ENCODE assay signal across 8 cellular contexts in the genomic region with DNA sequence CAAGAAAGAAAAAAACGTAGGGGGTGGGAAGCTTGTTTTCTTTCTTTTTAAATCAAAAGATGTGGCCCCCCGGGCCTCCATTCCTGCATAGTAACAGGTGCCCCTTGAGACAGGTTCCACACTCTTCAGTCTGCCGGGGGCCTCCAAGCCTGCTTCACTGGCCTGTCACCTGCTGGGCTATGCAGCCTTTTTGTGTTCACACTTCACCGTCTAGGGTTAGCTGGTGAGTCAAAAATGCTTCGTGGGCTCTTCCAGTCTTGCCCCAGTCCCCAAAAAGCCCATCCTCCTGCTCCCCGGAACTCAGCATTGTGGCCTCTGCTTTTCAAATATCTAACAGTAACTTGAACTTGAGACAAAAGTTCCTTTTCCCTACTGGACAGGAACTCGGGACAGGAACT.
DNase-seq lines count a peak whose midpoint lies in the region; ATAC-seq and TF ChIP-seq lines count a peak whose summit lies in the region.

No MANE protein-coding gene starts in this region.

- H3K27ac ChIP-seq in MM.1S (ENCODE audit: low read length) (peak overlapping the region; percentile 99), right cardiac atrium (ENCODE audit: low read length) (peak overlapping the region; percentile 66)

- peaks cover 11% of the 10 kb centered on the region; the same call in 1 of the 2 replicates for H3K79me2 ChIP-seq in MM.1S (ENCODE audit: low read length)

- H3K36me3 ChIP-seq in MM.1S (replicated peaks; ENCODE audit: insufficient read depth, low read length), result peaks cover 14% of the 10 kb centered on the region; the same call in 1 of the 2 replicates

- no peak for ATAC-seq in right cardiac atrium
- peak; percentile 22 for ATAC-seq in stimulated activated naive CD8-positive, alpha-beta T cell treated with anti-CD3 and anti-CD28 coated beads, Interleukin-15, Interleukin-2, amounts not matched to agents 100 U/mL and 50 U/mL, for 24 hours
- no peak for ATAC-seq in GM21576 (IDR thresholded peaks at IDR 0.05; ENCODE audit: unreplicated experiment)
- ATAC-seq in HG02938 (IDR thresholded peaks at IDR 0.05; ENCODE audit: unreplicated experiment), result no peak

- peak overlapping the region; percentile 91 for H3K9ac ChIP-seq in MM.1S (ENCODE audit: low read length)

- no peaks in the 10 kb centered on the region for H4K20me1 ChIP-seq in MM.1S (ENCODE audit: insufficient read depth, low read length)

- intact Hi-C loops in right cardiac atrium (cut with DNase I), result loop anchor here in 1 of 4 donors (10.0 kb wide), 1 partner anchor 153 kb away; the partner anchor contains the start of gene ST3GAL5

- peak overlapping the region; percentile 92 for H3K4me2 ChIP-seq in MM.1S (ENCODE audit: low read depth, low read length)

- DNase-seq in MM.1S (peak; percentile 25), activated gamma-delta T cell treated with Interleukin-2 at 50 U/mL for 16 hours (peak; percentile 19), right cardiac atrium (no peak), ACHN (no peak), NCI-H526 treated with DMSO at 0.1 percent for 48 hours (lab: John Stamatoyannopoulos, UW) (no peak)
- DNase-seq in stimulated activated naive CD8-positive, alpha-beta T cell treated with anti-CD3 and anti-CD28 coated beads, Interleukin-15, Interleukin-2, amounts not matched to agents 100 U/mL and 50 U/mL, for 24 hours, result no peak

- H3F3A ChIP-seq in MM.1S (ENCODE audit: insufficient read depth, low read length), result peaks cover 42% of the 10 kb centered on the region

- H3K9me2 ChIP-seq in MM.1S (replicated peaks; ENCODE audit: insufficient read depth, low read length), result no peaks in the 10 kb centered on the region

- in situ Hi-C loops in ACHN (cut with HindIII; ENCODE audit: low pct_ligation_motif_present, low pct_unique_long_range_greater_than_20kb, low sequenced_read_pairs), result no loop called here

- H3K27me3 ChIP-seq in MM.1S (replicated peaks; ENCODE audit: insufficient read depth, low read length) (no peaks in the 10 kb centered on the region), right cardiac atrium (ENCODE audit: control insufficient read depth, insufficient read depth) (no peaks in the 10 kb centered on the region)

- H3K4me1 ChIP-seq in MM.1S (ENCODE audit: low read length) (peaks cover 47% of the 10 kb centered on the region), right cardiac atrium (ENCODE audit: control insufficient read depth, insufficient read depth, low read length) (peaks cover 17% of the 10 kb centered on the region)

- H3K9me3 ChIP-seq in MM.1S (replicated peaks; ENCODE audit: insufficient read depth, low read length) (no peaks in the 10 kb centered on the region), right cardiac atrium (ENCODE audit: control insufficient read depth, low read length) (no peaks in the 10 kb centered on the region)

- no peak overlapping the region for H2AFZ ChIP-seq in MM.1S (ENCODE audit: low read length)

- WGBS in right cardiac atrium, result 56% methylated on average over 7 of the region's 7 CpGs

- TF ChIP-seq CTCF in MM.1S (IDR thresholded peaks at IDR 0.05; ENCODE audit: low read length), result no peak

- H3K4me3 ChIP-seq in MM.1S (ENCODE audit: low read length), result no peak overlapping the region
- no peak overlapping the region for H3K4me3 ChIP-seq in right cardiac atrium (ENCODE audit: low read length)

Comparison
In these comparisons a context has a peak if more than half of its experiments do, and no peak if none do; other contexts are left out.
1. DNase-seq: peak in MM.1S (single experiment) and activated gamma-delta T cell treated with Interleukin-2 at 50 U/mL for 16 hours (single experiment); none in right cardiac atrium (0 of 3), stimulated activated naive CD8-positive, alpha-beta T cell treated with anti-CD3 and anti-CD28 coated beads, Interleukin-15, Interleukin-2, amounts not matched to agents 100 U/mL and 50 U/mL, for 24 hours (single experiment), ACHN (single experiment) and NCI-H526 treated with DMSO at 0.1 percent for 48 hours (single experiment).